In genomic region chr9:119634036-119634435, GRCh38 we compare ENCODE assay signal across 2 cellular contexts.
"Had no signal": no experiment of that assay in that cellular context is flagged by ENCODE, and none has a peak within 500 bp of the region (broad histone marks: within the 10 kb centered on the region; RNA-seq: fewer than 3 reads in every experiment).

No MANE protein-coding gene starts in this region.

- DNase-seq: H9, HCEC 1CT had no signal
